ENCODE assay signal across 10 cellular contexts in genomic region chr2:39380525-39381150, GRCh38.
DNase-seq lines count a peak whose midpoint lies in the region; ATAC-seq, FAIRE-seq and TF ChIP-seq lines count a peak whose summit lies in the region.
"Had no signal": no experiment of that assay in that cellular context is flagged by ENCODE, and none has a peak within 500 bp of the region (broad histone marks: within the 10 kb centered on the region; RNA-seq: fewer than 3 reads in every experiment).

No MANE protein-coding gene starts in this region.

- peak; percentile 24 for FAIRE-seq in GM18507 (lab: Jason Lieb, UNC)

- H3K27me3 ChIP-seq in rectal smooth muscle tissue (ENCODE audit: control insufficient read depth, insufficient read depth, low read length) = no peaks in the 10 kb centered on the region

- peaks cover 12% of the 10 kb centered on the region for H3K4me1 ChIP-seq in rectal smooth muscle tissue (ENCODE audit: control insufficient read depth, insufficient read depth, low read length)

- DNase-seq in GM18507 (ENCODE audit: extremely low spot score, insufficient read length, low read depth) (no peak), foreskin fibroblast (peak; percentile 9 to 36), Kasumi-1 (lab: John Stamatoyannopoulos, UW) (no peak), HuH-7.5 (ENCODE audit: low spot score) (no peak), T-helper 9 cell (no peak)
- DNase-seq: activated CD4-positive, alpha-beta T cell treated with anti-CD3 and anti-CD28 coated beads, Interleukin-2, amount 50 U/mL, for 4 hours; Caco-2 had no signal

- TF ChIP-seq CTCF in foreskin fibroblast (IDR thresholded peaks at IDR 0.05; ENCODE audit: low read depth, low read length) = no peak

- ATAC-seq in SK-N-SH treated with all-trans-retinoic acid at 6 μM for 48 hours = peak; percentile 67
- ATAC-seq in HG03520 (IDR thresholded peaks at IDR 0.05; ENCODE audit: unreplicated experiment) = no peak

- H3K4me3 ChIP-seq in foreskin fibroblast (ENCODE audit: low read depth in 1 of 2, low read length in 2 of 2) (no peak overlapping the region), rectal smooth muscle tissue (ENCODE audit: low read length) (no peak overlapping the region)

- H3K9ac ChIP-seq in rectal smooth muscle tissue (ENCODE audit: low read length) = no peak overlapping the region

- peak overlapping the region; percentile 5 for H3K27ac ChIP-seq in rectal smooth muscle tissue (ENCODE audit: low read depth, low read length)

- H3K36me3 ChIP-seq in rectal smooth muscle tissue (ENCODE audit: control insufficient read depth, insufficient read depth, low read length) = no peaks in the 10 kb centered on the region

TF ChIP-seq in SK-N-SH treated with all-trans-retinoic acid at 6 μM for 48 hours, 23 proteins besides CTCF, POLR2A, EP300 and RAD21:
- TF ChIP-seq ESRRG (CRISPR knock-in tag; IDR thresholded peaks at IDR 0.05) (no peak), CSDC2 (CRISPR knock-in tag; IDR thresholded peaks at IDR 0.05) (no peak), PPARA (CRISPR knock-in tag; IDR thresholded peaks at IDR 0.05; ENCODE audit: borderline replicate concordance) (no peak), TCF4 (CRISPR knock-in tag; IDR thresholded peaks at IDR 0.05; ENCODE audit: borderline replicate concordance) (no peak), ZFP30 (CRISPR knock-in tag; IDR thresholded peaks at IDR 0.05) (no peak), ZNF8 (CRISPR knock-in tag; IDR thresholded peaks at IDR 0.05) (no peak), TSHZ2 (CRISPR knock-in tag; IDR thresholded peaks at IDR 0.05) (no peak), RARB (CRISPR knock-in tag; IDR thresholded peaks at IDR 0.05) (no peak), PATZ1 (CRISPR knock-in tag; IDR thresholded peaks at IDR 0.05; ENCODE audit: borderline replicate concordance) (no peak), BACH2 (CRISPR knock-in tag; IDR thresholded peaks at IDR 0.05; ENCODE audit: borderline replicate concordance) (no peak), TOX (CRISPR knock-in tag; IDR thresholded peaks at IDR 0.05; ENCODE audit: borderline replicate concordance) (no peak), ZC3H10 (CRISPR knock-in tag; IDR thresholded peaks at IDR 0.05) (no peak)

Comparison
In these comparisons a context has a peak if more than half of its experiments do, and no peak if none do; other contexts are left out.
1. DNase-seq: peak in foreskin fibroblast (2 of 2); none in GM18507 (single experiment), Kasumi-1 (0 of 2), HuH-7.5 (single experiment) and T-helper 9 cell (single experiment).